Comparison of ENCODE assay signal across 22 cellular contexts in the genomic region with DNA sequence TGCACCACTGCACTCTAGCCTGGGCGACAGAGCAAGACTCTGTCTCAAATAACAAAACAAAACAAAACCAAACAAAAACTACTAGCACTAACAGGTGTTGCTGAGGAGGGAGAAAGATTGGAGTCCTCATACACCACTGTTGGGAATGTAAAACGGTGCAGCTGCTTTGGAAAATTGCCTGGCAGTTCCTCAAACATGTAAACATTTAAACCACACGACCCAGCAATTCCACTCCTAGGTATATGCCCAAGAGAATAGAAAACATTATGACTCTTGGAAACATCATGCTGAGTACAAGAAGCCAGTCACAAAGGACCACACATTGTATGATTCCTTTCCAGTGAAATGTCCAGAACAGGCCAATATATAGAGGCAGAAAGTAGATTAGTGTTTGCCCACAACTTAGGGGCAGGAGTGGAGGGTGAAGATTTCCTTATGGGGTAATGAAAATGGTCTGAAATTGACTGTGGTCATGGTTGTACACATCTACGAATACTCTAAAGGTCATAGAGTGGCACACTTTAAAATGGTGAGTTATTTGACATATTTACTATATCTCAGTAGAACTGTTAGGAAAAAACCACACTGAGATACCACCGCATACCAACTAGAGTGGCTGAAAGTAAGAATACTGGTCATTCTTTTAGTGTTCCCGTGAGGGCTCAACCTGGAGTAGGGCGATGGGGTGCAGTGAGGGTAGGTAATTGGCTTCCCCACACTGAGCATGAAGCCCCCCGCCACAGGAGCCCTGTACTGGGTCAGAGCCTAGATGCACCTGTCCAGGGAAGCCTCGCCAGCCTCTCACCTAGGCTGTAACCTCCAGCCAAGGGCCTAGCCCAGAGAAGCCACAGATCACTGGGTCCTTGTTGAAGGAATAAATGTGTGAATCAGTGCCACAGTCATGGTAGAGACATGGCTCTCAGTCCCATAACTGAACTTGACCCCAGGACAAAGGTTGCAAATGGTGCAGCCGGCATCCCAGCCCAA.
DNase-seq lines count a peak whose midpoint lies in the region; ATAC-seq, FAIRE-seq and TF ChIP-seq lines count a peak whose summit lies in the region.
"Had no signal": no experiment of that assay in that cellular context is flagged by ENCODE, and none has a peak within 500 bp of the region (broad histone marks: within the 10 kb centered on the region; RNA-seq: fewer than 3 reads in every experiment).

No MANE protein-coding gene starts in this region.

- in situ Hi-C loops in transverse colon (cut with MboI; ENCODE audit: low pct_ligation_motif_present in 1 of 4, low pct_unique_long_range_greater_than_20kb in 1 of 4, low sequenced_read_pairs in 3 of 4): no loop called here

- H3K4me2 ChIP-seq in BLaER1 treated with 17β-estradiol and CSF1 and Interleukin-3, amounts not matched to agents 10 nM and 100 nM: peak overlapping the region in 7 of 11 experiments; percentile 18 to 55 (median 44); a peak in 11 of 22 replicates
- H3K4me2 ChIP-seq: smooth muscle cell had no signal

- intact Hi-C loops in kidney (cut with DNase I) (no loop called here), transverse colon (cut with DNase I; ENCODE audit: low total_unique reads) (no loop called here)

- TF ChIP-seq EP300 in transverse colon (IDR thresholded peaks at IDR 0.05; ENCODE audit: low read depth): no peak

- no peak for TF ChIP-seq CTCF in kidney (IDR thresholded peaks at IDR 0.05; ENCODE audit: borderline replicate concordance, extremely low read depth, insufficient read depth)
- no peak for TF ChIP-seq CTCF in transverse colon (IDR thresholded peaks at IDR 0.05)

- no peak for ATAC-seq in HG03520 (IDR thresholded peaks at IDR 0.05; ENCODE audit: unreplicated experiment)
- ATAC-seq: SK-N-SH treated with all-trans-retinoic acid at 6 μM for 48 hours, WTC11 had no signal

- H3K36me3 ChIP-seq in BLaER1 treated with 17β-estradiol and CSF1 and Interleukin-3, amounts not matched to agents 10 nM and 100 nM: peaks cover 0 to 13% (median 0%) of the 10 kb centered on the region in 11 experiments; a peak in 5 of 22 replicates
- H3K36me3 ChIP-seq in kidney (ENCODE audit: control insufficient read depth in 1 of 2, insufficient read depth in 2 of 2, low read length in 2 of 2): no peaks in the 10 kb centered on the region
- H3K36me3 ChIP-seq in transverse colon: no peaks in the 10 kb centered on the region
- H3K36me3 ChIP-seq: HAP-1, neutrophil had no signal

- 69 to 73% methylated on average over 7 to 10 of the region's 10 CpGs for WGBS in transverse colon (ENCODE audit: low coverage in 1 of 2), 2 donors

- H3K27me3 ChIP-seq in BLaER1 treated with 17β-estradiol and CSF1 and Interleukin-3, amounts not matched to agents 10 nM and 100 nM: peaks cover 3 to 13% (median 11%) of the 10 kb centered on the region in 11 experiments
- peaks cover 48% of the 10 kb centered on the region for H3K27me3 ChIP-seq in transverse colon

- peaks cover 0 to 33% (median 25%) of the 10 kb centered on the region in 10 experiments; a peak in 19 of 20 replicates for H3K4me1 ChIP-seq in BLaER1 treated with 17β-estradiol and CSF1 and Interleukin-3, amounts not matched to agents 10 nM and 100 nM
- H3K4me1 ChIP-seq in kidney (ENCODE audit: control insufficient read depth in 1 of 2, insufficient read depth in 1 of 2, low read depth in 1 of 2, low read length in 2 of 2): no peaks in the 10 kb centered on the region
- H3K4me1 ChIP-seq in transverse colon: no peaks in the 10 kb centered on the region
- H3K4me1 ChIP-seq: HAP-1 had no signal

- H3K9me3 ChIP-seq in BLaER1 treated with 17β-estradiol and CSF1 and Interleukin-3, amounts not matched to agents 10 nM and 100 nM (replicated peaks in 1 of 11): peaks cover 24 to 37% (median 36%) of the 10 kb centered on the region in 11 experiments
- H3K9me3 ChIP-seq in kidney (ENCODE audit: control insufficient read depth in 1 of 2, low read length in 2 of 2): peaks cover 5 to 6% of the 10 kb centered on the region in 2 donors
- peaks cover 0 to 2% of the 10 kb centered on the region in 2 donors for H3K9me3 ChIP-seq in transverse colon

- no peak overlapping the region for H3K9ac ChIP-seq in BLaER1 treated with 17β-estradiol and CSF1 and Interleukin-3, amounts not matched to agents 10 nM and 100 nM
- no peak overlapping the region for H3K9ac ChIP-seq in kidney (ENCODE audit: low read length in 2 of 2)

- DNase-seq in DMS79 (lab: John Stamatoyannopoulos, UW) (peak; percentile 13), NCI-H345 (lab: John Stamatoyannopoulos, UW) (peak; percentile 70), kidney (peak; percentile 41), transverse colon (no peak), A172 (ENCODE audit: low spot score) (no peak), activated gamma-delta T cell treated with Interleukin-2 at 50 U/mL for 16 hours (no peak)
- DNase-seq: activated CD4-positive, alpha-beta T cell treated with anti-CD3 and anti-CD28 coated beads, Interleukin-2, amount 50 U/mL, for 48 hours; activated naive CD4-positive, alpha-beta T cell treated with anti-CD3 and anti-CD28 coated beads, Interleukin-2, amount 10 ng/mL, durations not matched to agents 7 days and 5 days; foreskin fibroblast; hippocampal formation; NCI-H1694; NK-92 treated with Interleukin-12 subunit alpha and Interleukin-12 subunit beta, amount 100 ng/mL, for 24 hours; stimulated activated CD4-positive, alpha-beta T cell treated with anti-CD3 and anti-CD28 coated beads, Interleukin-4, amount 100 ng/mL, for 1 hour; T-helper 9 cell had no signal

- H4K20me1 ChIP-seq in BLaER1 treated with 17β-estradiol and CSF1 and Interleukin-3, amounts not matched to agents 10 nM and 100 nM: no peaks in the 10 kb centered on the region

- FAIRE-seq in kidney (lab: Jason Lieb, UNC): no peak

- no peak overlapping the region; a peak in 1 of 22 replicates for H3K27ac ChIP-seq in BLaER1 treated with 17β-estradiol and CSF1 and Interleukin-3, amounts not matched to agents 10 nM and 100 nM
- H3K27ac ChIP-seq in kidney (ENCODE audit: low read depth in 2 of 2, low read length in 2 of 2) (no peak overlapping the region), transverse colon (no peak overlapping the region)
- H3K27ac ChIP-seq: neutrophil had no signal

- TF ChIP-seq POLR2A in transverse colon (IDR thresholded peaks at IDR 0.05): no peak

- H3K4me3 ChIP-seq in BLaER1 treated with 17β-estradiol and CSF1 and Interleukin-3, amounts not matched to agents 10 nM and 100 nM: no peak overlapping the region
- H3K4me3 ChIP-seq in kidney (ENCODE audit: low read length in 2 of 2) (no peak overlapping the region), transverse colon (no peak overlapping the region)
- H3K4me3 ChIP-seq: HAP-1, lung, smooth muscle cell had no signal

Comparison
In these comparisons a context has a peak if more than half of its experiments do, and no peak if none do; other contexts are left out.
1. DNase-seq: peak in DMS79 (single experiment), NCI-H345 (single experiment) and kidney (single experiment); none in transverse colon (single experiment), A172 (single experiment) and activated gamma-delta T cell treated with Interleukin-2 at 50 U/mL for 16 hours (single experiment).